Comparison of ENCODE assay signal across 8 cellular contexts in the genomic region with DNA sequence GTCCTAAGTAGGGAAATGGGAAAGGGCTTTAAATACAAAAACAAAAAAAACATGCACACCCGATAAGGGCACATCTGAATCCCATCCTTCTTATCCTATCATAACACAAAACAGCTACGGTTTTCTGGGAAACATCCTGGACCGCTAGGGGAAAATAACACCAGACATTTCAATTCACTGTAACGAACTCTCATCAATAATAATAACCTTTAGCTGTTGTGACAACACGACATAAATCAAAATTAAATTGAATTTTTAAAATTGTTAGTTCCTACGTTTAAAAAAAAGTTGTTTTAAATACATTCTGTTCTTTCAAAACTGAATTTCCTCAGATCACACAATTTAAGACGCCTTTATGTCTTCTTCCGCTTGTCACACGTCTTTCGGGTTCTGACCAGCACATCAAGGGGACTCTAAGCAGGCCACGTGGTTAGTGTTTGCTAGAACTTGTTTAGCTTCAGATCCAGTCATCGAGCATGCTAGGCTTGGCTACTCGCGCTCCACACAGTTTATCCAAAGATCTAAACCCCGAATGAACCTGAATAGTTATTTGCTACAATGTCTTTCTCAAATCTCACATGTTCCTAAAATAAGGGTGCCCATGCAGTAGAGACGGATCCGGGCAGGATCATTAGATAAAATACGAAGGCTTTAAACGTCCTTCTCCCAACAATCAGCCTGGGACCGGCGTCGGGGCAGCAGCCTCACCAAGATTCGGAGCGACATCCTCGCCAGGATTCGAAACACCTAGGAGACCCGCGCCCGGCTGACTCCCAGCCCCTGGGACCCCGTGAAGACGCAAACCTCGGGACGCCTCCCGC. TPM values are rescaled to one million over a fixed set of nuclear protein-coding genes. Genes with fewer than 3 reads are reported as not detected.
DNase-seq lines count a peak whose midpoint lies in the region; ATAC-seq, FAIRE-seq and TF ChIP-seq lines count a peak whose summit lies in the region.

No MANE protein-coding gene starts in this region.

- no peak for TF ChIP-seq POLR2A in GM12878 (IDR thresholded peaks at IDR 0.05; ENCODE audit: low read depth, low read length)

- H3K79me2 ChIP-seq in GM12878 (ENCODE audit: control insufficient read depth, insufficient read depth, low read length): peaks cover 56% of the 10 kb centered on the region

- no peak for TF ChIP-seq RAD21 in GM12878 (IDR thresholded peaks at IDR 0.05; ENCODE audit: insufficient read depth, low read depth, low read length)

- peaks cover 61% of the 10 kb centered on the region for H3K4me1 ChIP-seq in CD4-positive, alpha-beta memory T cell (ENCODE audit: insufficient read depth, low read length)
- H3K4me1 ChIP-seq in GM12878 (ENCODE audit: control insufficient read depth, insufficient read depth, low read length) (no peaks in the 10 kb centered on the region), skeletal muscle tissue (ENCODE audit: control insufficient read depth in 3 of 3, insufficient read depth in 3 of 3, low read length in 3 of 3) (peaks cover 13 to 28% (median 26%) of the 10 kb centered on the region in 3 donors)

- RAD21 ChIA-PET in GM12878 (lab: Charles Lee; ENCODE audit: unreplicated experiment): interaction anchor here (1.0 to 2.3 kb wide), 4 partner anchors 13 to 146 kb away, joined by 3 to 21 read pairs (median 4); a partner anchor contains a TSS

- no TSS peak for BruUV-seq in GM12878 (replicated peaks; lab: Mats Ljungman, UMichigan)

- ATAC-seq in GM21360 (IDR thresholded peaks at IDR 0.05; ENCODE audit: unreplicated experiment) (peak; percentile 35), GM12878 (peak; percentile 73), HG02759 (IDR thresholded peaks at IDR 0.05; ENCODE audit: unreplicated experiment) (no peak)

- peak overlapping the region; percentile 92 to 100 (median 99) for H3K27ac Mint-ChIP-seq in CD4-positive, alpha-beta memory T cell

- no peaks in the 10 kb centered on the region for H3K9me3 Mint-ChIP-seq in CD4-positive, alpha-beta memory T cell

- intact Hi-C loops in CD4-positive, alpha-beta memory T cell (cut with micrococcal nuclease): loop anchor here (1.0 to 2.0 kb wide), 6 partner anchors 27 to 1079 kb away; a partner anchor contains a TSS
- intact Hi-C loops in GM12878 (cut with micrococcal nuclease; ENCODE audit: unreplicated experiment): no loop called here

- peak overlapping the region; percentile 86 for H2AFZ ChIP-seq in GM12878 (ENCODE audit: control insufficient read depth, low read depth, low read length)

- H4K20me1 ChIP-seq in GM12878 (ENCODE audit: control insufficient read depth, insufficient read depth): no peaks in the 10 kb centered on the region

- H3K9ac ChIP-seq in GM12878 (ENCODE audit: control insufficient read depth, insufficient read depth, low read length) (peak overlapping the region; percentile 87), skeletal muscle tissue (ENCODE audit: low read depth in 1 of 3, low read length in 3 of 3) (peak overlapping the region; percentile 92 to 99 (median 97))

- no peak for TF ChIP-seq CTCF in GM12878 (IDR thresholded peaks at IDR 0.05 in 2 of 3, conservative IDR thresholded peaks at IDR 0.05 in 1 of 3; ENCODE audit: control insufficient read depth in 2 of 3, extremely low read depth in 1 of 3, insufficient read depth in 1 of 3, low read depth in 3 of 3, low read length in 3 of 3)

- POLR2A ChIA-PET in CD4-positive, alpha-beta memory T cell (lab: Charles Lee; ENCODE audit: partially characterized antibody): interaction anchor here (0.8 to 4.6 kb wide), 12 partner anchors 8 to 233 kb away, joined by 3 to 74 read pairs (median 7); a partner anchor contains a TSS
- POLR2A ChIA-PET in GM12878 (lab: Charles Lee): interaction anchor here (0.5 to 2.3 kb wide), 9 partner anchors 10 to 167 kb away, joined by 3 to 21 read pairs (median 4); a partner anchor contains a TSS

- H3K4me3 Mint-ChIP-seq in CD4-positive, alpha-beta memory T cell: peak overlapping the region; percentile 96 to 100 (median 99)

- peak; percentile 42 to 79 (median 52) for DNase-seq in CD4-positive, alpha-beta memory T cell
- DNase-seq in HuH-7.5 (ENCODE audit: low spot score) (peak; percentile 42), SW 1271 (lab: John Stamatoyannopoulos, UW) (peak; percentile 2 to 22), GM12878 (ENCODE audit: low read depth, low spot score) (peak; percentile 21)

- WGBS in GM12878 (ENCODE audit: insufficient coverage, insufficient replicate concordance, low lambda C conversion rate, missing lambda C conversion rate): 3% methylated on average over 34 of the region's 34 CpGs

- peaks cover 43 to 74% (median 58%) of the 10 kb centered on the region in 4 donors for H3K4me1 Mint-ChIP-seq in CD4-positive, alpha-beta memory T cell

- H3K9me3 ChIP-seq in CD4-positive, alpha-beta memory T cell (ENCODE audit: control insufficient read depth in 1 of 2, low read length in 2 of 2): no peaks in the 10 kb centered on the region
- H3K9me3 ChIP-seq in GM12878 (replicated peaks; ENCODE audit: control insufficient read depth, insufficient read depth, low read length) (no peaks in the 10 kb centered on the region; the same call in 2 of the 3 replicates), iPS-18c (ENCODE audit: control insufficient read depth, insufficient read depth, low read length) (no peaks in the 10 kb centered on the region), skeletal muscle tissue (ENCODE audit: control insufficient read depth in 3 of 3, low read length in 3 of 3) (no peaks in the 10 kb centered on the region)

- H3K27me3 ChIP-seq in CD4-positive, alpha-beta memory T cell (ENCODE audit: insufficient read depth, low read length): no peaks in the 10 kb centered on the region
- H3K27me3 ChIP-seq in GM12878 (replicated peaks in 1 of 2; ENCODE audit: control insufficient read depth in 2 of 2, insufficient read depth in 2 of 2, low read length in 1 of 2) (no peaks in the 10 kb centered on the region), skeletal muscle tissue (ENCODE audit: control insufficient read depth in 3 of 3, insufficient read depth in 3 of 3, low read length in 3 of 3) (no peaks in the 10 kb centered on the region)

- H3K36me3 Mint-ChIP-seq in CD4-positive, alpha-beta memory T cell: peaks cover 12 to 23% of the 10 kb centered on the region in 2 donors

- in situ Hi-C loops in GM12878 (cut with MboI): no loop called here

- peak overlapping the region; percentile 76 for H3K4me2 ChIP-seq in GM12878 (ENCODE audit: control insufficient read depth, insufficient read depth)

- peak overlapping the region; percentile 91 for H3K27ac ChIP-seq in CD4-positive, alpha-beta memory T cell (ENCODE audit: low read depth, low read length)
- peak overlapping the region; percentile 81 for H3K27ac ChIP-seq in GM12878 (ENCODE audit: control insufficient read depth, insufficient read depth)
- H3K27ac ChIP-seq in skeletal muscle tissue (ENCODE audit: low read depth, low read length): peak overlapping the region; percentile 97

- H3K4me3 ChIP-seq in CD4-positive, alpha-beta memory T cell (ENCODE audit: low read length in 2 of 2): peak overlapping the region; percentile 68 to 87
- peak overlapping the region; percentile 99 for H3K4me3 ChIP-seq in GM12878
- H3K4me3 ChIP-seq in iPS-18c (ENCODE audit: insufficient read depth, low read depth, low read length): peak overlapping the region; percentile 90
- H3K4me3 ChIP-seq in skeletal muscle tissue (ENCODE audit: low read length in 3 of 3): peak overlapping the region; percentile 94 to 98 (median 95)

- peak; percentile 77 for FAIRE-seq in GM12878 (lab: Jason Lieb, UNC)

- H3K27me3 Mint-ChIP-seq in CD4-positive, alpha-beta memory T cell: no peaks in the 10 kb centered on the region

- SMC1A ChIA-PET in GM12878 (lab: Charles Lee; ENCODE audit: uncharacterized antibody, unreplicated experiment): interaction anchor here (0.7 to 2.7 kb wide), 9 partner anchors 10 to 27 kb away, joined by 3 to 14 read pairs (median 4); a partner anchor contains a TSS

- CTCF ChIA-PET in CD4-positive, alpha-beta memory T cell (lab: Charles Lee; ENCODE audit: partially characterized antibody): interaction anchor here (0.8 to 3.9 kb wide), 6 partner anchors 10 to 53 kb away, joined by 3 to 26 read pairs (median 3); a partner anchor contains a TSS
- CTCF ChIA-PET in GM12878 (lab: Yijun Ruan, JAX): interaction anchor here (0.6 to 3.2 kb wide), 7 partner anchors 8 to 217 kb away, joined by 3 to 38 read pairs (median 4); a partner anchor contains a TSS

- TF ChIP-seq EP300 in GM12878 (IDR thresholded peaks at IDR 0.05; ENCODE audit: borderline replicate concordance in 1 of 2, control insufficient read depth in 1 of 2, low read depth in 2 of 2, low read length in 2 of 2): no peak

- no peaks in the 10 kb centered on the region for H3K36me3 ChIP-seq in CD4-positive, alpha-beta memory T cell (ENCODE audit: insufficient read depth, low read length)
- H3K36me3 ChIP-seq in GM12878 (ENCODE audit: control insufficient read depth in 2 of 2, insufficient read depth in 2 of 2, low read length in 1 of 2) (no peaks in the 10 kb centered on the region; a peak in 1 of 4 replicates), skeletal muscle tissue (ENCODE audit: control insufficient read depth in 3 of 3, insufficient read depth in 3 of 3, low read length in 3 of 3) (peaks cover 0 to 4% (median 0%) of the 10 kb centered on the region in 3 donors)

RNA-seq across cellular contexts. Expression of a gene that starts 0.8 kb away (rescaled TPM):
- total RNA-seq in CD4-positive, alpha-beta memory T cell: 10 to 100 TPM; 37.4 to 45.9 TPM
- polyA plus RNA-seq in CD4-positive, alpha-beta memory T cell: 10 to 100 TPM; 11.0 to 14.7 TPM
- 29.0 and 30.8 TPM in 2 replicates for total RNA-seq in GM12878 (2013; cell fraction: nucleolus; rRNA removed)
- total RNA-seq in GM12878 (2014; rRNA removed) (5.3 TPM in 2 replicates), GM12878 (2014; rRNA removed; fragmentation: Illumina TruSeq; extraction: Trizol) (6.5 and 7.3 TPM in 2 replicates), GM12878 (2021) (13.7 and 16.1 TPM in 2 replicates), skeletal muscle tissue (4.7 TPM)
- polyA plus RNA-seq in GM12878 (2011; ENCODE audit: low read depth): 6.4 TPM
- polyA plus RNA-seq in GM12878 (2011; rRNA removed) (12.5 and 15.6 TPM in 2 replicates), GM12878 (2014; fragmentation: Illumina TruSeq; extraction: Trizol) (15.6 and 18.6 TPM in 2 replicates), GM12878 (2014; fragmentation: Nextera tagmentation; extraction: Ambion mirVana) (10 to 100 TPM in 1 of 2 experiments, 1 to 10 TPM in 1; 6.8 to 11.2 TPM), GM12878 (2014; rRNA removed) (7.4 and 11.2 TPM in 2 replicates), GM12878 (2016; fragmentation: Nextera tagmentation; extraction: Ambion mirVana) (10 to 100 TPM; 20.5 to 23.2 TPM)
- 7.4 and 8.0 TPM in 2 replicates for polyA plus RNA-seq in GM12878 (2011; cell fraction: cytosol; rRNA removed)
- 9.7 and 11.9 TPM in 2 replicates for polyA plus RNA-seq in GM12878 (2011; cell fraction: nucleus; rRNA removed)
- polyA plus RNA-seq in GM12878 (2012): 11.1 and 12.6 TPM in 2 replicates
- polyA minus RNA-seq in GM12878 (2011; rRNA and poly(A)+ RNA removed): 10.8 and 11.6 TPM in 2 replicates
- 3.7 and 5.5 TPM in 2 replicates for polyA minus RNA-seq in GM12878 (2011; cell fraction: cytosol; rRNA and poly(A)+ RNA removed)
- polyA minus RNA-seq in GM12878 (2011; cell fraction: nucleus; rRNA and poly(A)+ RNA removed): 7.1 and 8.8 TPM in 2 replicates

RNA-seq across cellular contexts. Expression of a gene that starts 1.0 kb away (rescaled TPM):
- 10 to 100 TPM; 35.7 to 36.4 TPM for total RNA-seq in CD4-positive, alpha-beta memory T cell
- polyA plus RNA-seq in CD4-positive, alpha-beta memory T cell: 10 to 100 TPM; 26.9 to 45.3 TPM
- total RNA-seq in GM12878 (2013; cell fraction: nucleolus; rRNA removed): 40.5 and 42.0 TPM in 2 replicates
- 10.8 and 13.5 TPM in 2 replicates for total RNA-seq in GM12878 (2014; rRNA removed)
- total RNA-seq in GM12878 (2014; rRNA removed; fragmentation: Illumina TruSeq; extraction: Trizol): 12.1 and 12.2 TPM in 2 replicates
- total RNA-seq in GM12878 (2021): 23.5 and 24.0 TPM in 2 replicates
- 8.2 TPM for polyA plus RNA-seq in GM12878 (2011; ENCODE audit: low read depth)
- 18.8 and 33.7 TPM in 2 replicates for polyA plus RNA-seq in GM12878 (2011; rRNA removed)
- 6.2 and 8.5 TPM in 2 replicates for polyA plus RNA-seq in GM12878 (2011; cell fraction: cytosol; rRNA removed)
- polyA plus RNA-seq in GM12878 (2011; cell fraction: nucleus; rRNA removed): 15.8 and 20.6 TPM in 2 replicates
- polyA plus RNA-seq in GM12878 (2012): 10.3 and 12.9 TPM in 2 replicates
- 18.9 and 25.9 TPM in 2 replicates for polyA plus RNA-seq in GM12878 (2014; fragmentation: Illumina TruSeq; extraction: Trizol)
- 10 to 100 TPM; 10.9 to 11.3 TPM for polyA plus RNA-seq in GM12878 (2014; fragmentation: Nextera tagmentation; extraction: Ambion mirVana)
- 10.8 and 14.1 TPM in 2 replicates for polyA plus RNA-seq in GM12878 (2014; rRNA removed)
- 10 to 100 TPM; 15.9 to 17.4 TPM for polyA plus RNA-seq in GM12878 (2016; fragmentation: Nextera tagmentation; extraction: Ambion mirVana)
- 5.4 and 11.3 TPM in 2 replicates for polyA minus RNA-seq in GM12878 (2011; rRNA and poly(A)+ RNA removed)
- polyA minus RNA-seq in GM12878 (2011; cell fraction: cytosol; rRNA and poly(A)+ RNA removed): 3.2 and 3.7 TPM in 2 replicates
- 5.6 and 6.2 TPM in 2 replicates for polyA minus RNA-seq in GM12878 (2011; cell fraction: nucleus; rRNA and poly(A)+ RNA removed)
- total RNA-seq in skeletal muscle tissue: 6.8 TPM

RNA-seq across cellular contexts. Expression of a gene that starts 27.6 kb away (rescaled TPM):
- total RNA-seq in CD4-positive, alpha-beta memory T cell: 1 to 10 TPM; 3.9 to 4.7 TPM
- 10 to 100 TPM in 1 of 2 donors, 1 to 10 TPM in 1; 6.0 to 11.6 TPM for polyA plus RNA-seq in CD4-positive, alpha-beta memory T cell
- total RNA-seq in GM12878 (2013; cell fraction: nucleolus; rRNA removed): 14.2 and 14.5 TPM in 2 replicates
- total RNA-seq in GM12878 (2014; rRNA removed) (2.3 TPM in 2 replicates), GM12878 (2014; rRNA removed; fragmentation: Illumina TruSeq; extraction: Trizol) (3.2 TPM in 2 replicates), GM12878 (2021) (3.2 TPM in 2 replicates), skeletal muscle tissue (5.7 TPM)
- polyA plus RNA-seq in GM12878 (2011; ENCODE audit: low read depth): 6.1 TPM
- polyA plus RNA-seq in GM12878 (2011; rRNA removed) (5.6 and 8.0 TPM in 2 replicates), GM12878 (2014; fragmentation: Illumina TruSeq; extraction: Trizol) (3.5 and 3.6 TPM in 2 replicates), GM12878 (2014; fragmentation: Nextera tagmentation; extraction: Ambion mirVana) (1 to 10 TPM; 1.8 to 3.3 TPM), GM12878 (2014; rRNA removed) (4.6 and 4.8 TPM in 2 replicates), GM12878 (2016; fragmentation: Nextera tagmentation; extraction: Ambion mirVana) (1 to 10 TPM; 7.0 to 7.1 TPM)
- 2.9 and 3.6 TPM in 2 replicates for polyA plus RNA-seq in GM12878 (2011; cell fraction: cytosol; rRNA removed)
- 5.4 and 5.5 TPM in 2 replicates for polyA plus RNA-seq in GM12878 (2011; cell fraction: nucleus; rRNA removed)
- 4.4 and 6.8 TPM in 2 replicates for polyA plus RNA-seq in GM12878 (2012)
- polyA minus RNA-seq in GM12878 (2011; rRNA and poly(A)+ RNA removed): 2.9 and 3.2 TPM in 2 replicates
- polyA minus RNA-seq in GM12878 (2011; cell fraction: cytosol; rRNA and poly(A)+ RNA removed): 0.40 and 0.94 TPM in 2 replicates
- 4.8 and 7.5 TPM in 2 replicates for polyA minus RNA-seq in GM12878 (2011; cell fraction: nucleus; rRNA and poly(A)+ RNA removed)

RNA-seq across cellular contexts. Expression of a gene that starts 53.7 kb away (rescaled TPM):
- 10 to 100 TPM; 10.5 to 12.3 TPM for total RNA-seq in CD4-positive, alpha-beta memory T cell
- 1 to 10 TPM; 8.1 to 9.6 TPM for polyA plus RNA-seq in CD4-positive, alpha-beta memory T cell
- 14.8 and 15.5 TPM in 2 replicates for total RNA-seq in GM12878 (2013; cell fraction: nucleolus; rRNA removed)
- total RNA-seq in GM12878 (2014; rRNA removed): 7.9 and 9.9 TPM in 2 replicates
- 9.1 and 10.7 TPM in 2 replicates for total RNA-seq in GM12878 (2014; rRNA removed; fragmentation: Illumina TruSeq; extraction: Trizol)
- total RNA-seq in GM12878 (2021): 6.8 and 10.9 TPM in 2 replicates
- polyA plus RNA-seq in GM12878 (2011; ENCODE audit: low read depth): 2.0 TPM
- polyA plus RNA-seq in GM12878 (2011; rRNA removed): 9.1 and 12.3 TPM in 2 replicates
- polyA plus RNA-seq in GM12878 (2011; cell fraction: cytosol; rRNA removed): 2.6 and 2.9 TPM in 2 replicates
- 4.3 and 5.7 TPM in 2 replicates for polyA plus RNA-seq in GM12878 (2011; cell fraction: nucleus; rRNA removed)
- 4.1 and 5.9 TPM in 2 replicates for polyA plus RNA-seq in GM12878 (2012)
- 11.3 and 12.5 TPM in 2 replicates for polyA plus RNA-seq in GM12878 (2014; fragmentation: Illumina TruSeq; extraction: Trizol)
- 1 to 10 TPM; 4.7 to 4.8 TPM for polyA plus RNA-seq in GM12878 (2014; fragmentation: Nextera tagmentation; extraction: Ambion mirVana)
- 7.5 and 7.7 TPM in 2 replicates for polyA plus RNA-seq in GM12878 (2014; rRNA removed)
- polyA plus RNA-seq in GM12878 (2016; fragmentation: Nextera tagmentation; extraction: Ambion mirVana): 10 to 100 TPM; 10.2 to 12.0 TPM
- polyA minus RNA-seq in GM12878 (2011; rRNA and poly(A)+ RNA removed): 5.4 and 14.4 TPM in 2 replicates
- 2.5 and 2.7 TPM in 2 replicates for polyA minus RNA-seq in GM12878 (2011; cell fraction: cytosol; rRNA and poly(A)+ RNA removed)
- 3.1 and 5.5 TPM in 2 replicates for polyA minus RNA-seq in GM12878 (2011; cell fraction: nucleus; rRNA and poly(A)+ RNA removed)
- 12.5 TPM for total RNA-seq in skeletal muscle tissue
